In the genomic region with DNA sequence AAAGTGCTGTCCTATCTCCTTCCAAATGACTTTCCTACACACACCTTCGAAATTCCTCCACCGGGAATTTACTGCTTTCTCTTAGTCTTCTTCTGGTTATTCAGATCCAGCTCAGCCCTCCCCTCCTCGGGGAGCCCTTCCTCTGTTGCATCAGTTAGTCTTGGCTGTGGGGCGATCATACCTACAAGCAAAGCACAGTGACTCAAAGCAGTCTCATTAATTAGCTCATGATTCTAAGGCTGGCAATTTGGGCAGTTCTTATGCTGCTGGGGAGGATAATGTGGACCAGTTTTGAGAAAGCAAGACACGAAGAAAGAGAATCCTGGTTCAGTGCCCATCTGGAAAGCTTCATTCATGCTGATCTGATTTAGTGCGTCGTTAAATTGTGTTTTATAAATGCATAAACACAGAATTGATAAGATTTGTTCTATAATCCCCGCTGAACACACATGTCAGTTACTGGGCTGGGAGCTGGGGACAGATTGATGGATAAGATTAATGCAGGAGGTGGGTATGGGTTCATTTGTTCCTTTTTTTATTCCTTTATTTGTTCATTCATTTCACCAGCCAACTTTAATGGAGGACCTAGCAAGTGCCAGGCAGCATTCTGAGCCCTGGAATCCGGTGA, we compare ENCODE assay signal across 23 cellular contexts. TPM values are rescaled to one million over a fixed set of nuclear protein-coding genes. Genes with fewer than 3 reads are reported as not detected.
DNase-seq lines count a peak whose midpoint lies in the region; ATAC-seq, FAIRE-seq and TF ChIP-seq lines count a peak whose summit lies in the region.
"Had no signal": no experiment of that assay in that cellular context is flagged by ENCODE, and none has a peak within 500 bp of the region (broad histone marks: within the 10 kb centered on the region; RNA-seq: fewer than 3 reads in every experiment).

No MANE protein-coding gene starts in this region.

- peaks cover 0 to 16% (median 10%) of the 10 kb centered on the region in 11 experiments; a peak in 15 of 22 replicates for H3K9me3 ChIP-seq in BLaER1 treated with 17β-estradiol and CSF1 and Interleukin-3, amounts not matched to agents 10 nM and 100 nM (replicated peaks in 1 of 11)
- H3K9me3 ChIP-seq: heart right ventricle, suprapubic skin had no signal

- POLR2A ChIA-PET in activated B cell treated with CpG ODN at 0.5 μM for 24 hours (lab: Charles Lee) (interaction anchor here (0.7 to 2.0 kb wide), 3 partner anchors 64 to 396 kb away, joined by 6 to 7 read pairs (median 6); partner anchors contain the start of gene DICER1), WTC11 (lab: Charles Lee) (no interaction called here)

- H3K4me1 ChIP-seq in BLaER1 treated with 17β-estradiol and CSF1 and Interleukin-3, amounts not matched to agents 10 nM and 100 nM, result peaks cover 8 to 48% (median 32%) of the 10 kb centered on the region in 10 experiments
- H3K4me1 ChIP-seq: heart right ventricle, suprapubic skin had no signal

- no peak for TF ChIP-seq POLR2A in H54 (IDR thresholded peaks at IDR 0.05; ENCODE audit: low read depth, low read length)

- H3K36me3 ChIP-seq in BLaER1 treated with 17β-estradiol and CSF1 and Interleukin-3, amounts not matched to agents 10 nM and 100 nM, result no peaks in the 10 kb centered on the region
- H3K36me3 ChIP-seq: heart right ventricle, suprapubic skin had no signal

- FAIRE-seq in H54 (lab: Jason Lieb, UNC), result no peak
- FAIRE-seq: colon, H1 had no signal

- H3K4me1 Mint-ChIP-seq in IgD-negative memory B cell (peaks cover 14 to 44% (median 39%) of the 10 kb centered on the region in 3 donors), activated B cell treated with CpG ODN at 0.5 μM for 24 hours (peaks cover 54% of the 10 kb centered on the region), WTC11 (no peaks in the 10 kb centered on the region)
- H3K4me1 Mint-ChIP-seq: activated CD4-positive, alpha-beta T cell treated with anti-CD3 and anti-CD28 coated beads for 36 hours; activated CD8-positive, alpha-beta memory T cell treated with anti-CD3 and anti-CD28 coated beads, Interleukin-2, amount 10 ng/mL, durations not matched to agents 7 days and 5 days; activated naive CD8-positive, alpha-beta T cell treated with anti-CD3 and anti-CD28 coated beads, Interleukin-2, amount 10 ng/mL, durations not matched to agents 7 days and 5 days; activated T-helper 17 cell treated with anti-CD3 and anti-CD28 coated beads, Interleukin-2, amount 50 U/mL, for 72 hours; endodermal cell had no signal

- H3K27me3 Mint-ChIP-seq in IgD-negative memory B cell, result no peaks in the 10 kb centered on the region
- no peaks in the 10 kb centered on the region for H3K27me3 Mint-ChIP-seq in activated B cell treated with CpG ODN at 0.5 μM for 24 hours
- peaks cover 10% of the 10 kb centered on the region for H3K27me3 Mint-ChIP-seq in WTC11 (ENCODE audit: low read depth)

- H3K4me3 Mint-ChIP-seq in IgD-negative memory B cell (peak overlapping the region in 1 of 4 donors; percentile 37), activated B cell treated with CpG ODN at 0.5 μM for 24 hours (peak overlapping the region; percentile 8), WTC11 (no peak overlapping the region)
- H3K4me3 Mint-ChIP-seq: activated CD4-positive, alpha-beta T cell treated with anti-CD3 and anti-CD28 coated beads for 36 hours; activated CD8-positive, alpha-beta memory T cell treated with anti-CD3 and anti-CD28 coated beads, Interleukin-2, amount 10 ng/mL, durations not matched to agents 7 days and 5 days; activated naive CD8-positive, alpha-beta T cell treated with anti-CD3 and anti-CD28 coated beads, Interleukin-2, amount 10 ng/mL, durations not matched to agents 7 days and 5 days; activated T-helper 17 cell treated with anti-CD3 and anti-CD28 coated beads, Interleukin-2, amount 50 U/mL, for 72 hours; CD14-positive monocyte; endodermal cell had no signal

- ATAC-seq in activated B cell treated with CpG ODN at 0.5 μM for 24 hours (ENCODE audit: low read depth) (peak; percentile 12), WTC11 (no peak), GM21717 (IDR thresholded peaks at IDR 0.05; ENCODE audit: unreplicated experiment) (no peak)
- ATAC-seq: activated CD4-positive, alpha-beta T cell treated with anti-CD3 and anti-CD28 coated beads for 36 hours; activated CD8-positive, alpha-beta memory T cell treated with anti-CD3 and anti-CD28 coated beads, Interleukin-2, amount 10 ng/mL, durations not matched to agents 7 days and 5 days; activated T-helper 17 cell treated with anti-CD3 and anti-CD28 coated beads, Interleukin-2, amount 50 U/mL, for 72 hours; heart right ventricle had no signal

- H3K4me3 ChIP-seq in BLaER1 treated with 17β-estradiol and CSF1 and Interleukin-3, amounts not matched to agents 10 nM and 100 nM, result no peak overlapping the region
- H3K4me3 ChIP-seq: heart right ventricle, suprapubic skin had no signal

- no peaks in the 10 kb centered on the region for H3K36me3 Mint-ChIP-seq in IgD-negative memory B cell
- no peaks in the 10 kb centered on the region for H3K36me3 Mint-ChIP-seq in activated B cell treated with CpG ODN at 0.5 μM for 24 hours (ENCODE audit: low read depth)
- H3K36me3 Mint-ChIP-seq in WTC11, result peaks cover 7% of the 10 kb centered on the region
- H3K36me3 Mint-ChIP-seq: activated CD8-positive, alpha-beta memory T cell treated with anti-CD3 and anti-CD28 coated beads, Interleukin-2, amount 10 ng/mL, durations not matched to agents 7 days and 5 days; activated naive CD8-positive, alpha-beta T cell treated with anti-CD3 and anti-CD28 coated beads, Interleukin-2, amount 10 ng/mL, durations not matched to agents 7 days and 5 days had no signal

- no peaks in the 10 kb centered on the region for H4K20me1 ChIP-seq in BLaER1 treated with 17β-estradiol and CSF1 and Interleukin-3, amounts not matched to agents 10 nM and 100 nM

- peak overlapping the region; percentile 18 to 59 (median 33) for H3K27ac Mint-ChIP-seq in IgD-negative memory B cell
- H3K27ac Mint-ChIP-seq in activated B cell treated with CpG ODN at 0.5 μM for 24 hours, result peak overlapping the region; percentile 97
- H3K27ac Mint-ChIP-seq in WTC11, result no peak overlapping the region
- H3K27ac Mint-ChIP-seq: activated CD4-positive, alpha-beta T cell treated with anti-CD3 and anti-CD28 coated beads for 36 hours; activated CD8-positive, alpha-beta memory T cell treated with anti-CD3 and anti-CD28 coated beads, Interleukin-2, amount 10 ng/mL, durations not matched to agents 7 days and 5 days; activated naive CD8-positive, alpha-beta T cell treated with anti-CD3 and anti-CD28 coated beads, Interleukin-2, amount 10 ng/mL, durations not matched to agents 7 days and 5 days; activated T-helper 17 cell treated with anti-CD3 and anti-CD28 coated beads, Interleukin-2, amount 50 U/mL, for 72 hours; endodermal cell had no signal

- DNase-seq in activated B cell treated with CpG ODN at 0.5 μM for 24 hours (no peak), kidney tubule cell (ENCODE audit: low spot score) (peak; percentile 23), H54 (ENCODE audit: insufficient read length, low spot score) (no peak), WTC11 (ENCODE audit: low spot score) (no peak), G401 (ENCODE audit: low spot score) (no peak)
- DNase-seq: activated CD4-positive, alpha-beta T cell treated with anti-CD3 and anti-CD28 coated beads for 36 hours; activated CD8-positive, alpha-beta memory T cell treated with anti-CD3 and anti-CD28 coated beads, Interleukin-2, amount 10 ng/mL, durations not matched to agents 7 days and 5 days; activated naive CD8-positive, alpha-beta T cell treated with anti-CD3 and anti-CD28 coated beads, Interleukin-2, amount 10 ng/mL, durations not matched to agents 7 days and 5 days; GDM1; heart right ventricle; NCI-H187 treated with DMSO at 0.1 percent for 48 hours; NCI-H345; occipital lobe; stimulated activated CD4-positive, alpha-beta T cell treated with anti-CD3 and anti-CD28 coated beads, Interleukin-15, amount 100 ng/mL, for 24 hours had no signal

- H3K9me3 Mint-ChIP-seq in IgD-negative memory B cell (no peaks in the 10 kb centered on the region), activated B cell treated with CpG ODN at 0.5 μM for 24 hours (no peaks in the 10 kb centered on the region), WTC11 (peaks cover 20% of the 10 kb centered on the region; the same call in 1 of the 2 replicates)
- H3K9me3 Mint-ChIP-seq: activated naive CD8-positive, alpha-beta T cell treated with anti-CD3 and anti-CD28 coated beads, Interleukin-2, amount 10 ng/mL, durations not matched to agents 7 days and 5 days; activated T-helper 17 cell treated with anti-CD3 and anti-CD28 coated beads, Interleukin-2, amount 50 U/mL, for 72 hours; CD14-positive monocyte had no signal

- intact Hi-C loops in activated B cell treated with CpG ODN at 0.5 μM for 24 hours (cut with micrococcal nuclease), result loop anchor here (1.0 to 10.0 kb wide), 7 partner anchors 14 to 366 kb away; partner anchors contain the start of genes DICER1 and GLRX5

- in situ Hi-C loops in G401 (cut with HindIII; ENCODE audit: low sequenced_read_pairs), result no loop called here

- CTCF ChIA-PET in activated B cell treated with CpG ODN at 0.5 μM for 24 hours (lab: Charles Lee), result interaction anchor here (2.9 kb wide), 1 partner anchor 10 kb away, joined by 12 read pairs; the partner anchor contains the start of gene CLMN
- CTCF ChIA-PET in WTC11 (lab: Charles Lee), result interaction anchor here (1.5 kb wide), 1 partner anchor 33 kb away, joined by 4 read pairs; no protein-coding TSS in a partner anchor

- H3K27me3 ChIP-seq in BLaER1 treated with 17β-estradiol and CSF1 and Interleukin-3, amounts not matched to agents 10 nM and 100 nM, result peaks cover 0 to 8% (median 0%) of the 10 kb centered on the region in 11 experiments; a peak in 1 of 22 replicates
- H3K27me3 ChIP-seq: suprapubic skin had no signal

- peak overlapping the region; percentile 15 to 79 (median 71); a peak in 19 of 22 replicates for H3K4me2 ChIP-seq in BLaER1 treated with 17β-estradiol and CSF1 and Interleukin-3, amounts not matched to agents 10 nM and 100 nM

- no peak for TF ChIP-seq CTCF in activated B cell treated with CpG ODN at 0.5 μM for 24 hours (IDR thresholded peaks at IDR 0.05)
- TF ChIP-seq CTCF in WTC11 (IDR thresholded peaks at IDR 0.05), result no peak

- H3K27ac ChIP-seq in BLaER1 treated with 17β-estradiol and CSF1 and Interleukin-3, amounts not matched to agents 10 nM and 100 nM, result peak overlapping the region in 7 of 11 experiments; percentile 51 to 82 (median 75); a peak in 12 of 22 replicates
- H3K27ac ChIP-seq: heart right ventricle, suprapubic skin had no signal

- H3K9ac ChIP-seq in BLaER1 treated with 17β-estradiol and CSF1 and Interleukin-3, amounts not matched to agents 10 nM and 100 nM, result peak overlapping the region in 4 of 11 experiments; percentile 11 to 54 (median 40); a peak in 6 of 22 replicates

RNA-seq across cellular contexts. Expression of gene CLMN, which starts 9.3 kb away (rescaled TPM):
- polyA plus RNA-seq in IgD-negative memory B cell, result 8.2 TPM
- total RNA-seq in activated B cell treated with CpG ODN at 0.5 μM for 24 hours (23.4 and 23.9 TPM in 2 replicates), WTC11 (2021) (10.4 to 12.2 TPM (median 10.8 TPM) in 3 replicates)
- not detected in 2 replicates for total RNA-seq in G401 (2014; rRNA removed; shearing (Covaris generic))

Comparison
In these comparisons a context has a peak if more than half of its experiments do, and no peak if none do; other contexts are left out.
1. RNA of gene CLMN, which starts 9.3 kb away (total RNA-seq): 23.4 to 23.9 TPM in activated B cell treated with CpG ODN at 0.5 μM for 24 hours and 10.4 to 12.2 TPM in WTC11; not detected in G401; every median in the first group is over 10 times any median in the second.